8 cellular contexts compared by ENCODE assay signal in genomic region chr9:100411472-100412270, GRCh38. TPM values are rescaled to one million over a fixed set of nuclear protein-coding genes. Genes with fewer than 3 reads are reported as not detected.
A peak's percentile ranks its signal among the peaks of the same experiment; 100 is the strongest.
DNase-seq lines count a peak whose midpoint lies in the region; ATAC-seq and TF ChIP-seq lines count a peak whose summit lies in the region.

No MANE protein-coding gene starts in this region.

- intact Hi-C loops in heart right ventricle (cut with DNase I): loop anchor here in 1 of 10 donors (1.0 kb wide), 1 partner anchor 27 kb away; no protein-coding TSS in a partner anchor

- no peaks in the 10 kb centered on the region for H3K9me2 ChIP-seq in SU-DHL-6 (replicated peaks; ENCODE audit: insufficient read depth, low read length)

- CTCF ChIA-PET in GM10248 (lab: Yijun Ruan, JAX): interaction anchor here (0.9 to 1.6 kb wide), 2 partner anchors 26 to 52 kb away, joined by 3 to 8 read pairs; no protein-coding TSS in a partner anchor

- H3K4me3 Mint-ChIP-seq in type B pancreatic cell: peak overlapping the region; percentile 91

- no peaks in the 10 kb centered on the region for H3K79me2 ChIP-seq in SU-DHL-6 (ENCODE audit: insufficient read depth, low read length)

- 13% methylated on average over 38 of the region's 38 CpGs for WGBS in heart right ventricle, 2 donors

- no peaks in the 10 kb centered on the region for H4K20me1 ChIP-seq in SU-DHL-6 (ENCODE audit: low read depth, low read length)

- peak overlapping the region; percentile 95 for H2AFZ ChIP-seq in SU-DHL-6 (ENCODE audit: low read depth, low read length, severe bottlenecking)

- H3K9me3 ChIP-seq in SU-DHL-6 (ENCODE audit: insufficient read depth, low read length) (no peaks in the 10 kb centered on the region), adipocyte (ENCODE audit: control insufficient read depth, low read length) (no peaks in the 10 kb centered on the region), heart right ventricle (no peaks in the 10 kb centered on the region)

- DNase-seq in GM10248 (ENCODE audit: extremely low spot score) (peak; percentile 92), NCI-H1105 (lab: John Stamatoyannopoulos, UW) (peak; percentile 90), adipocyte (ENCODE audit: low read depth) (peak; percentile 98), heart right ventricle (peak; percentile 89 to 90), pons (ENCODE audit: low spot score) (peak; percentile 97), type B pancreatic cell (ENCODE audit: extremely low spot score, unreplicated experiment) (peak; percentile 86)

- H3K4me1 Mint-ChIP-seq in type B pancreatic cell (ENCODE audit: unreplicated experiment): no peaks in the 10 kb centered on the region

- POLR2A ChIA-PET in GM10248 (lab: Yijun Ruan, JAX): no interaction called here

- H3K36me3 ChIP-seq in SU-DHL-6 (ENCODE audit: low read length): no peaks in the 10 kb centered on the region
- no peaks in the 10 kb centered on the region for H3K36me3 ChIP-seq in adipocyte (ENCODE audit: control insufficient read depth, insufficient read depth, low read length, severe bottlenecking)
- H3K36me3 ChIP-seq in heart right ventricle: no peaks in the 10 kb centered on the region

- H3K27ac Mint-ChIP-seq in type B pancreatic cell: peak overlapping the region; percentile 86

- H3K9ac ChIP-seq in SU-DHL-6 (ENCODE audit: low read length) (peak overlapping the region; percentile 49), adipocyte (ENCODE audit: low read length) (peak overlapping the region; percentile 82)

- no peaks in the 10 kb centered on the region for H3F3A ChIP-seq in SU-DHL-6 (ENCODE audit: insufficient read depth)

- peak overlapping the region; percentile 64 for H3K4me2 ChIP-seq in SU-DHL-6 (ENCODE audit: low read depth, low read length, poor library complexity, severe bottlenecking)

- peaks cover 4% of the 10 kb centered on the region for H3K9me3 Mint-ChIP-seq in type B pancreatic cell

- H3K36me3 Mint-ChIP-seq in type B pancreatic cell: no peaks in the 10 kb centered on the region

- ATAC-seq in HG02588 (IDR thresholded peaks at IDR 0.05; ENCODE audit: unreplicated experiment) (peak; percentile 100), heart right ventricle (peak; percentile 98 to 100 (median 99))

- H3K4me1 ChIP-seq in adipocyte (ENCODE audit: control insufficient read depth, insufficient read depth, low read length) (peaks cover 7% of the 10 kb centered on the region), heart right ventricle (peaks cover 0 to 12% (median 0%) of the 10 kb centered on the region in 9 donors)

- H3K27me3 ChIP-seq in SU-DHL-6 (ENCODE audit: low read length): no peaks in the 10 kb centered on the region
- no peaks in the 10 kb centered on the region for H3K27me3 ChIP-seq in adipocyte (replicated peaks; ENCODE audit: control insufficient read depth, insufficient read depth, low read length)
- H3K27me3 ChIP-seq in heart right ventricle: peaks cover 0 to 14% (median 0%) of the 10 kb centered on the region in 7 donors

- no peak overlapping the region for H3K27ac ChIP-seq in SU-DHL-6 (ENCODE audit: low read depth, low read length)
- peak overlapping the region in 2 of 10 donors; percentile 4 to 64 for H3K27ac ChIP-seq in heart right ventricle

- H3K27me3 Mint-ChIP-seq in type B pancreatic cell: no peaks in the 10 kb centered on the region

- H3K4me3 ChIP-seq in SU-DHL-6 (ENCODE audit: insufficient read depth, low read length, poor library complexity, severe bottlenecking): peak overlapping the region; percentile 54
- H3K4me3 ChIP-seq in adipocyte (ENCODE audit: low read length): peak overlapping the region; percentile 86
- peak overlapping the region in 9 of 10 donors; percentile 34 to 61 (median 54) for H3K4me3 ChIP-seq in heart right ventricle

- TF ChIP-seq CTCF in GM10248 (IDR thresholded peaks at IDR 0.05; ENCODE audit: control extremely low read depth, extremely low read depth, low read depth, missing control alignments): no peak
- no peak for TF ChIP-seq CTCF in SU-DHL-6 (IDR thresholded peaks at IDR 0.05; ENCODE audit: insufficient read depth, low read length, poor library complexity, severe bottlenecking)
- TF ChIP-seq CTCF in heart right ventricle (IDR thresholded peaks at IDR 0.05): no peak
- no peak for TF ChIP-seq CTCF in type B pancreatic cell (conservative IDR thresholded peaks at IDR 0.05)

RNA-seq across cellular contexts. Expression of gene MSANTD3, which starts 15.3 kb away (rescaled TPM):
- total RNA-seq in heart right ventricle (10 to 100 TPM; 11.9 to 32.2 (median 20.1) TPM), type B pancreatic cell (ENCODE audit: low replicate concordance) (26.4 and 35.5 TPM in 2 replicates)
- 10 to 100 TPM; 12.1 to 20.4 TPM for polyA plus RNA-seq in heart right ventricle

RNA-seq across cellular contexts. Expression of gene TEX10, which starts 58.9 kb away (rescaled TPM):
- 10 to 100 TPM in 2 of 10 donors, 1 to 10 TPM in 8; 7.1 to 10.3 (median 9.2) TPM for total RNA-seq in heart right ventricle
- 1 to 10 TPM; 2.9 to 6.0 TPM for polyA plus RNA-seq in heart right ventricle
- 34.2 and 41.9 TPM in 2 replicates for total RNA-seq in type B pancreatic cell (ENCODE audit: low replicate concordance)
